1 cellular context compared by ENCODE assay signal in the genomic region with DNA sequence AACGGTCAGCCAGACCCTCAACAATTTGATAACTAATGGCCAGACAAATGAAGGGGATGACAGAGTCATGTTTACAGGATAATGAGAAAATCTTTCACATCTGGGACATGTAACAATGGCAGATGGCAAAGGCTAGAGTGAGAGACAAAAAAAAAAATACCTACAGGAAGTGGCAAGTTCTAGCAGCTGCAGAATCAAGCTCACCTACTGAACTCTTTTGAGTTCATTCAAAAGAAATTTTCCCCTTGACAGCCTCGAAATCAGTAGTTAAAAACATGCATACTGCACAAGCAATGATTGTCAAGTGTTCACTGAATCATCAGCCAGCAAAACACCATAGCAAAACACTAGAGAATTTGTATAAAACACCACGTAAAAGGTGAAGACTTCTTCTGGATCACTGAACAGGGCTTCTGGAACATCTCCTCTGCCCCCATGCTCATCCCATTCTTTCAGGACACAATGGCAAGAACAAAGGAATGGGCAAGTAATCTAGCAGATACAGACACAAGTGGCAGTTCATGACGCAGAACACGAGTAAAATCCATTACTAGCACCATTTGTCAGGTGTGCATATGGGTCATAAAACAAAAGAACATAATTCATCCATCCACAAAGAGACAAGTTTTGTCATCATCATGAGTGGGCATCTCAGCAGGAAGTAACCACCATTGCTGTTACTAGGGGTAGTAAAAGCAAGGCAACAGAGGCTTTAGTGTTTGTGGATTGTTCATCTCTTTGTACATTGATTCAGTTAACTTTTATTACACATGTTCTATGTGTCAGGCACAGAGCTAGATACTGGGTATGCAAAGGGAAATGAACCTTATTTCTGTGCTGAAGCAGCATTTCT.
TF ChIP-seq lines count a peak whose summit lies in the region.

No MANE protein-coding gene starts in this region.

TF ChIP-seq in endothelial cell of umbilical vein, 7 proteins besides CTCF, POLR2A, EP300 and RAD21:
- TF ChIP-seq FOS (IDR thresholded peaks at IDR 0.05; ENCODE audit: borderline replicate concordance, insufficient read depth, low read length) (no peak), POLR2AphosphoS5 (IDR thresholded peaks at IDR 0.05; ENCODE audit: insufficient read depth, low read depth, low read length) (no peak), JUN (IDR thresholded peaks at IDR 0.05; ENCODE audit: borderline replicate concordance, insufficient read depth, insufficient read length, low read depth) (no peak)
